ENCODE assay signal across 1 cellular context in the genomic region with DNA sequence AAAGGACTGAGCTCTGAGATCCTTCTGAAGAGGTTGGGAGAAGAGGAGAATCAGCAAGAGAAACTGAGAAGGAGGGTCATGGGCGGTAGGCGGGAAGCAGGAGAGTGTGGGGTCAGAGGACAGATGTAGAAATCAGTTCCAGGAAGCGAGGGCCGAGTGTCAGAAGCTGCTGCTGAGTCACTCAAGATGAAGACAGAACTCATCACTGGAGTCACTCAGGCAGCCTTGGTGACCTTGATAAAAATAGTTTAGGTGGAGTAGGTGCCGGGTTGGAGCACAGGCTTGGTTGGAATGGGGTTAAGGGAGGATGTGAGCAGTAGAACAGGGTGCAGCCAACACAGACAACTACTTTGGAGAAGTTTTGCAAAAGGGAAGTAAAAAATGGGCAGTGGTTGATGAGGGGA.
TF ChIP-seq lines count a peak whose summit lies in the region.

No MANE protein-coding gene starts in this region.

TF ChIP-seq in K562, 482 proteins besides CTCF, POLR2A, EP300 and RAD21 (continued from another document and continues in another):
- TF ChIP-seq, protein P1, sequence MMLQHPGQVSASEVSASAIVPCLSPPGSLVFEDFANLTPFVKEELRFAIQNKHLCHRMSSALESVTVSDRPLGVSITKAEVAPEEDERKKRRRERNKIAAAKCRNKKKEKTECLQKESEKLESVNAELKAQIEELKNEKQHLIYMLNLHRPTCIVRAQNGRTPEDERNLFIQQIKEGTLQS (IDR thresholded peaks at IDR 0.05), result peak; percentile 86
- TF ChIP-seq, protein P1 (CRISPR knock-in tag; conservative IDR thresholded peaks at IDR 0.05), result no peak
- TF ChIP-seq KDM4B (IDR thresholded peaks at IDR 0.05; ENCODE audit: borderline replicate concordance in 2 of 2, low read depth in 1 of 2) (no peak), BACH1 (tag; IDR thresholded peaks at IDR 0.05) (peak; percentile 72; the same call in 1 of the 2 replicates), JUN (IDR thresholded peaks at IDR 0.05; ENCODE audit: borderline replicate concordance, low read depth, low read length) (peak; percentile 70; the same call in 1 of the 2 replicates), JUN (CRISPR knock-in tag; IDR thresholded peaks at IDR 0.05; ENCODE audit: borderline replicate concordance) (no peak), NUFIP1 (IDR thresholded peaks at IDR 0.05; ENCODE audit: partially characterized antibody) (peak; percentile 80), ZNF778 (CRISPR knock-in tag; IDR thresholded peaks at IDR 0.05) (no peak), BCL6 (CRISPR knock-in tag; IDR thresholded peaks at IDR 0.05) (no peak), TAF1 (IDR thresholded peaks at IDR 0.05; ENCODE audit: control insufficient read depth, extremely low read depth, insufficient read depth, low read length, severe bottlenecking) (no peak), SUPT5H (IDR thresholded peaks at IDR 0.05) (no peak), RBM34 (IDR thresholded peaks at IDR 0.05; ENCODE audit: borderline replicate concordance, insufficient read depth, low read length) (no peak), ZNF785 (CRISPR knock-in tag; IDR thresholded peaks at IDR 0.05) (no peak), SIX5 (IDR thresholded peaks at IDR 0.05; ENCODE audit: borderline replicate concordance in 1 of 2, insufficient read depth in 1 of 2, low read depth in 1 of 2, low read length in 2 of 2) (no peak), GTF2E2 (tag; IDR thresholded peaks at IDR 0.05) (no peak), NFE2L1 (tag; IDR thresholded peaks at IDR 0.05; ENCODE audit: borderline replicate concordance, low read depth) (peak; percentile 65), SAFB (IDR thresholded peaks at IDR 0.05; ENCODE audit: borderline replicate concordance, low read depth, low read length) (no peak), SAFB2 (IDR thresholded peaks at IDR 0.05; ENCODE audit: borderline replicate concordance, low read depth, low read length, severe bottlenecking) (no peak), RFX7 (CRISPR knock-in tag; IDR thresholded peaks at IDR 0.05) (no peak), LEF1 (IDR thresholded peaks at IDR 0.05) (peak; percentile 65), FOXJ2 (tag; IDR thresholded peaks at IDR 0.05) (no peak), RBM25 (IDR thresholded peaks at IDR 0.05; ENCODE audit: low read depth, low read length, severe bottlenecking) (no peak), ARID1B (IDR thresholded peaks at IDR 0.05) (peak; percentile 94), TCF3 (CRISPR knock-in tag; IDR thresholded peaks at IDR 0.05) (peak; percentile 74), HNRNPLL (IDR thresholded peaks at IDR 0.05; ENCODE audit: low read depth, low read length, poor library complexity, severe bottlenecking) (no peak), MECOM (CRISPR knock-in tag; IDR thresholded peaks at IDR 0.05) (peak; percentile 90; the same call in 1 of the 2 replicates), RBM14 (IDR thresholded peaks at IDR 0.05; ENCODE audit: borderline replicate concordance, insufficient read depth, low read depth, low read length) (no peak), MCM2 (IDR thresholded peaks at IDR 0.05; ENCODE audit: low read depth) (no peak), SREBF1 (IDR thresholded peaks at IDR 0.05; ENCODE audit: borderline replicate concordance, low read depth, low read length) (no peak), ATF1 (CRISPR knock-in tag; IDR thresholded peaks at IDR 0.05) (no peak), ATF1 (tag; IDR thresholded peaks at IDR 0.05) (peak; percentile 68), MCM5 (IDR thresholded peaks at IDR 0.05; ENCODE audit: low read depth) (no peak), HCFC1 (IDR thresholded peaks at IDR 0.05; ENCODE audit: low read depth, low read length) (no peak), ZNF695 (CRISPR knock-in tag; IDR thresholded peaks at IDR 0.05) (no peak), MTA1 (IDR thresholded peaks at IDR 0.05; ENCODE audit: borderline replicate concordance) (peak; percentile 59; the same call in 1 of the 2 replicates), KAT7 (CRISPR knock-in tag; IDR thresholded peaks at IDR 0.05; ENCODE audit: borderline replicate concordance) (no peak), CREB1 (IDR thresholded peaks at IDR 0.05) (peak; percentile 20; the same call in 1 of the 2 replicates), CREB1 (CRISPR knock-in tag; IDR thresholded peaks at IDR 0.05) (no peak), MAFG (tag; conservative IDR thresholded peaks at IDR 0.05) (peak; percentile 94), NFIX (CRISPR knock-in tag; IDR thresholded peaks at IDR 0.05; ENCODE audit: low read depth) (no peak), DDX20 (tag; IDR thresholded peaks at IDR 0.05; ENCODE audit: low read depth) (no peak), ZNF140 (CRISPR knock-in tag; IDR thresholded peaks at IDR 0.05) (no peak), POLR2H (tag; IDR thresholded peaks at IDR 0.05; ENCODE audit: low read depth) (no peak), EP400 (IDR thresholded peaks at IDR 0.05) (peak; percentile 67), GTF2A2 (tag; IDR thresholded peaks at IDR 0.05) (no peak), ZNF76 (CRISPR knock-in tag; IDR thresholded peaks at IDR 0.05; ENCODE audit: borderline replicate concordance) (no peak), FOXK2 (conservative IDR thresholded peaks at IDR 0.05 in 1 of 2, IDR thresholded peaks at IDR 0.05 in 1 of 2; ENCODE audit: low read depth in 2 of 2) (no peak; a peak in 2 of 4 replicates)
- TF ChIP-seq, protein P2, sequence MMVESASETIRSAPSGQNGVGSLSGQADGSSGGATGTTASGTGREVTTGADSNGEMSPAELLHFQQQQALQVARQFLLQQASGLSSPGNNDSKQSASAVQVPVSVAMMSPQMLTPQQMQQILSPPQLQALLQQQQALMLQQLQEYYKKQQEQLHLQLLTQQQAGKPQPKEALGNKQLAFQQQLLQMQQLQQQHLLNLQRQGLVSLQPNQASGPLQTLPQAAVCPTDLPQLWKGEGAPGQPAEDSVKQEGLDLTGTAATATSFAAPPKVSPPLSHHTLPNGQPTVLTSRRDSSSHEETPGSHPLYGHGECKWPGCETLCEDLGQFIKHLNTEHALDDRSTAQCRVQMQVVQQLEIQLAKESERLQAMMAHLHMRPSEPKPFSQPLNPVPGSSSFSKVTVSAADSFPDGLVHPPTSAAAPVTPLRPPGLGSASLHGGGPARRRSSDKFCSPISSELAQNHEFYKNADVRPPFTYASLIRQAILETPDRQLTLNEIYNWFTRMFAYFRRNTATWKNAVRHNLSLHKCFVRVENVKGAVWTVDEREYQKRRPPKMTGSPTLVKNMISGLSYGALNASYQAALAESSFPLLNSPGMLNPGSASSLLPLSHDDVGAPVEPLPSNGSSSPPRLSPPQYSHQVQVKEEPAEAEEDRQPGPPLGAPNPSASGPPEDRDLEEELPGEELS (CRISPR knock-in tag; IDR thresholded peaks at IDR 0.05; ENCODE audit: borderline replicate concordance), result no peak
- TF ChIP-seq, protein P3, sequence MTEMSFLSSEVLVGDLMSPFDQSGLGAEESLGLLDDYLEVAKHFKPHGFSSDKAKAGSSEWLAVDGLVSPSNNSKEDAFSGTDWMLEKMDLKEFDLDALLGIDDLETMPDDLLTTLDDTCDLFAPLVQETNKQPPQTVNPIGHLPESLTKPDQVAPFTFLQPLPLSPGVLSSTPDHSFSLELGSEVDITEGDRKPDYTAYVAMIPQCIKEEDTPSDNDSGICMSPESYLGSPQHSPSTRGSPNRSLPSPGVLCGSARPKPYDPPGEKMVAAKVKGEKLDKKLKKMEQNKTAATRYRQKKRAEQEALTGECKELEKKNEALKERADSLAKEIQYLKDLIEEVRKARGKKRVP (CRISPR knock-in tag; IDR thresholded peaks at IDR 0.05), result no peak
- TF ChIP-seq, protein P4, sequence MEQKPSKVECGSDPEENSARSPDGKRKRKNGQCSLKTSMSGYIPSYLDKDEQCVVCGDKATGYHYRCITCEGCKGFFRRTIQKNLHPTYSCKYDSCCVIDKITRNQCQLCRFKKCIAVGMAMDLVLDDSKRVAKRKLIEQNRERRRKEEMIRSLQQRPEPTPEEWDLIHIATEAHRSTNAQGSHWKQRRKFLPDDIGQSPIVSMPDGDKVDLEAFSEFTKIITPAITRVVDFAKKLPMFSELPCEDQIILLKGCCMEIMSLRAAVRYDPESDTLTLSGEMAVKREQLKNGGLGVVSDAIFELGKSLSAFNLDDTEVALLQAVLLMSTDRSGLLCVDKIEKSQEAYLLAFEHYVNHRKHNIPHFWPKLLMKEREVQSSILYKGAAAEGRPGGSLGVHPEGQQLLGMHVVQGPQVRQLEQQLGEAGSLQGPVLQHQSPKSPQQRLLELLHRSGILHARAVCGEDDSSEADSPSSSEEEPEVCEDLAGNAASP (IDR thresholded peaks at IDR 0.05), result no peak
- TF ChIP-seq, protein P5, sequence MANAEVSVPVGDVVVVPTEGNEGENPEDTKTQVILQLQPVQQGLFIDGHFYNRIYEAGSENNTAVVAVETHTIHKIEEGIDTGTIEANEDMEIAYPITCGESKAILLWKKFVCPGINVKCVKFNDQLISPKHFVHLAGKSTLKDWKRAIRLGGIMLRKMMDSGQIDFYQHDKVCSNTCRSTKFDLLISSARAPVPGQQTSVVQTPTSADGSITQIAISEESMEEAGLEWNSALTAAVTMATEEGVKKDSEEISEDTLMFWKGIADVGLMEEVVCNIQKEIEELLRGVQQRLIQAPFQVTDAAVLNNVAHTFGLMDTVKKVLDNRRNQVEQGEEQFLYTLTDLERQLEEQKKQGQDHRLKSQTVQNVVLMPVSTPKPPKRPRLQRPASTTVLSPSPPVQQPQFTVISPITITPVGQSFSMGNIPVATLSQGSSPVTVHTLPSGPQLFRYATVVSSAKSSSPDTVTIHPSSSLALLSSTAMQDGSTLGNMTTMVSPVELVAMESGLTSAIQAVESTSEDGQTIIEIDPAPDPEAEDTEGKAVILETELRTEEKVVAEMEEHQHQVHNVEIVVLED (CRISPR knock-in tag; IDR thresholded peaks at IDR 0.05), result no peak
- TF ChIP-seq, protein P6, sequence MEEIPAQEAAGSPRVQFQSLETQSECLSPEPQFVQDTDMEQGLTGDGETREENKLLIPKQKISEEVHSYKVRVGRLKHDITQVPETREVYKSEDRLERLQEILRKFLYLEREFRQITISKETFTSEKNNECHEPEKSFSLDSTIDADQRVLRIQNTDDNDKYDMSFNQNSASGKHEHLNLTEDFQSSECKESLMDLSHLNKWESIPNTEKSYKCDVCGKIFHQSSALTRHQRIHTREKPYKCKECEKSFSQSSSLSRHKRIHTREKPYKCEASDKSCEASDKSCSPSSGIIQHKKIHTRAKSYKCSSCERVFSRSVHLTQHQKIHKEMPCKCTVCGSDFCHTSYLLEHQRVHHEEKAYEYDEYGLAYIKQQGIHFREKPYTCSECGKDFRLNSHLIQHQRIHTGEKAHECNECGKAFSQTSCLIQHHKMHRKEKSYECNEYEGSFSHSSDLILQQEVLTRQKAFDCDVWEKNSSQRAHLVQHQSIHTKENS (CRISPR knock-in tag; IDR thresholded peaks at IDR 0.05), result no peak
- TF ChIP-seq, protein P7, sequence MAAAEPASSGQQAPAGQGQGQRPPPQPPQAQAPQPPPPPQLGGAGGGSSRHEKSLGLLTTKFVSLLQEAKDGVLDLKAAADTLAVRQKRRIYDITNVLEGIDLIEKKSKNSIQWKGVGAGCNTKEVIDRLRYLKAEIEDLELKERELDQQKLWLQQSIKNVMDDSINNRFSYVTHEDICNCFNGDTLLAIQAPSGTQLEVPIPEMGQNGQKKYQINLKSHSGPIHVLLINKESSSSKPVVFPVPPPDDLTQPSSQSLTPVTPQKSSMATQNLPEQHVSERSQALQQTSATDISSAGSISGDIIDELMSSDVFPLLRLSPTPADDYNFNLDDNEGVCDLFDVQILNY (CRISPR knock-in tag; IDR thresholded peaks at IDR 0.05), result no peak
- TF ChIP-seq, protein P8, sequence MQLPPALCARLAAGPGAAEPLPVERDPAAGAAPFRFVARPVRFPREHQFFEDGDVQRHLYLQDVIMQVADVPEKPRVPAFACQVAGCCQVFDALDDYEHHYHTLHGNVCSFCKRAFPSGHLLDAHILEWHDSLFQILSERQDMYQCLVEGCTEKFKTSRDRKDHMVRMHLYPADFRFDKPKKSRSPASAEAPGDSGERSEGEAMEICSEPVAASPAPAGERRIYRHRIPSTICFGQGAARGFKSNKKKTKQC (CRISPR knock-in tag; IDR thresholded peaks at IDR 0.05), result no peak
- TF ChIP-seq, protein P9, sequence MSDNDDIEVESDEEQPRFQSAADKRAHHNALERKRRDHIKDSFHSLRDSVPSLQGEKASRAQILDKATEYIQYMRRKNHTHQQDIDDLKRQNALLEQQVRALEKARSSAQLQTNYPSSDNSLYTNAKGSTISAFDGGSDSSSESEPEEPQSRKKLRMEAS (CRISPR knock-in tag; IDR thresholded peaks at IDR 0.05), result no peak
- TF ChIP-seq, protein P10, sequence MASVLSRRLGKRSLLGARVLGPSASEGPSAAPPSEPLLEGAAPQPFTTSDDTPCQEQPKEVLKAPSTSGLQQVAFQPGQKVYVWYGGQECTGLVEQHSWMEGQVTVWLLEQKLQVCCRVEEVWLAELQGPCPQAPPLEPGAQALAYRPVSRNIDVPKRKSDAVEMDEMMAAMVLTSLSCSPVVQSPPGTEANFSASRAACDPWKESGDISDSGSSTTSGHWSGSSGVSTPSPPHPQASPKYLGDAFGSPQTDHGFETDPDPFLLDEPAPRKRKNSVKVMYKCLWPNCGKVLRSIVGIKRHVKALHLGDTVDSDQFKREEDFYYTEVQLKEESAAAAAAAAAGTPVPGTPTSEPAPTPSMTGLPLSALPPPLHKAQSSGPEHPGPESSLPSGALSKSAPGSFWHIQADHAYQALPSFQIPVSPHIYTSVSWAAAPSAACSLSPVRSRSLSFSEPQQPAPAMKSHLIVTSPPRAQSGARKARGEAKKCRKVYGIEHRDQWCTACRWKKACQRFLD (CRISPR knock-in tag; IDR thresholded peaks at IDR 0.05), result no peak
